ENCODE assay signal across 34 cellular contexts in the genomic region with DNA sequence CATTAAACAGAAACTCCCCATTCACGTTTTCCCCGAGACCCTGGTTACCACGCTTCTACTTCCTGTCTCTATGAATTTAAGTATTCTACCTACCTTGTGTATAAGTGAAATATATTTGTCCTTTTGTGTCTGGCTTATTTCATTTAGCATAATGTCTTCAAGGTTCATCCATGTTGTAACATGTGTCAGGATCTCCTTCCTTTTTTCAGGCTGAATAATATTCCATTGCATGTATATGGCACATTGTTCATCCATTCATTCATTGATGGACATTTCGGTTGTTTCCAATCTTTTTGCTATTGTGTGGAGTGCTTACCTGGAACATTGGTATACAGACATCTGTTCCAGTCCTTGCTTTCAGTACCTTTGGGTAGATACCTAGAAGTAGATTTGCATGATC. TPM values are rescaled to one million over a fixed set of nuclear protein-coding genes. Genes with fewer than 3 reads are reported as not detected.
"Had no signal": no experiment of that assay in that cellular context is flagged by ENCODE, and none has a peak within 500 bp of the region (broad histone marks: within the 10 kb centered on the region; RNA-seq: fewer than 3 reads in every experiment).

No MANE protein-coding gene starts in this region.

- H3K27me3 Mint-ChIP-seq: activated CD4-positive, alpha-beta memory T cell treated with anti-CD3 and anti-CD28 coated beads, Interleukin-2, amount 10 ng/mL, durations not matched to agents 7 days and 5 days; activated CD4-positive, alpha-beta T cell treated with anti-CD3 and anti-CD28 coated beads for 36 hours; activated CD4-positive, alpha-beta T cell treated with anti-CD3 and anti-CD28 coated beads, Interleukin-2, amount 10 ng/mL, durations not matched to agents 7 days and 5 days; activated CD8-positive, alpha-beta memory T cell treated with anti-CD3 and anti-CD28 coated beads, Interleukin-2, amount 10 ng/mL, durations not matched to agents 7 days and 5 days; activated naive CD4-positive, alpha-beta T cell treated with anti-CD3 and anti-CD28 coated beads, Interleukin-2, amount 10 ng/mL, durations not matched to agents 7 days and 5 days; activated naive CD4-positive, alpha-beta T cell treated with anti-CD3 and anti-CD28 coated beads, Interleukin-2, amount 50 U/mL, for 24 hours; activated T-cell treated with anti-CD3 and anti-CD28 coated beads, Interleukin-2, amount 50 U/mL, for 24 hours; central memory CD8-positive, alpha-beta T cell; T-cell had no signal

- H3K4me1 Mint-ChIP-seq: brain, WTC11 had no signal

- H3K9me3 Mint-ChIP-seq: activated CD4-positive, alpha-beta memory T cell treated with anti-CD3 and anti-CD28 coated beads, Interleukin-2, amount 10 ng/mL, durations not matched to agents 7 days and 5 days; activated CD4-positive, alpha-beta T cell treated with anti-CD3 and anti-CD28 coated beads, Interleukin-2, amount 10 ng/mL, durations not matched to agents 7 days and 5 days; activated naive CD4-positive, alpha-beta T cell treated with anti-CD3 and anti-CD28 coated beads, Interleukin-2, amount 10 ng/mL, durations not matched to agents 7 days and 5 days; activated naive CD4-positive, alpha-beta T cell treated with anti-CD3 and anti-CD28 coated beads, Interleukin-2, amount 50 U/mL, for 24 hours; activated T-cell treated with anti-CD3 and anti-CD28 coated beads, Interleukin-2, amount 50 U/mL, for 24 hours; activated T-helper 2 cell treated with anti-CD3 and anti-CD28 coated beads, Interferon-gamma antibody, Interleukin-2, Interleukin-4, amounts not matched to agents 10 μg/mL and 5 μg/mL and 100 μg/mL, durations not matched to agents 14 hours and 24 hours and 36 hours; brain; central memory CD8-positive, alpha-beta T cell; T-cell; T-helper 2 cell treated with Interferon-gamma antibody and Interleukin-4, amounts not matched to agents 5 μg/mL and 100 μg/mL, for 36 hours had no signal

- H3K4me3 Mint-ChIP-seq: activated CD4-positive, alpha-beta memory T cell treated with anti-CD3 and anti-CD28 coated beads, Interleukin-2, amount 10 ng/mL, durations not matched to agents 7 days and 5 days; activated CD4-positive, alpha-beta T cell treated with anti-CD3 and anti-CD28 coated beads for 36 hours; activated CD4-positive, alpha-beta T cell treated with anti-CD3 and anti-CD28 coated beads, Interleukin-2, amount 10 ng/mL, durations not matched to agents 7 days and 5 days; activated CD8-positive, alpha-beta memory T cell treated with anti-CD3 and anti-CD28 coated beads, Interleukin-2, amount 10 ng/mL, durations not matched to agents 7 days and 5 days; activated CD8-positive, alpha-beta T cell treated with anti-CD3 and anti-CD28 coated beads, Interleukin-2, amount 10 ng/mL, durations not matched to agents 7 days and 5 days; activated naive CD4-positive, alpha-beta T cell treated with anti-CD3 and anti-CD28 coated beads, Interleukin-2, amount 10 ng/mL, durations not matched to agents 7 days and 5 days; activated naive CD4-positive, alpha-beta T cell treated with anti-CD3 and anti-CD28 coated beads, Interleukin-2, amount 50 U/mL, for 24 hours; activated T-cell treated with anti-CD3 and anti-CD28 coated beads, Interleukin-2, amount 50 U/mL, for 24 hours; brain; central memory CD8-positive, alpha-beta T cell; T-cell; T-helper 2 cell treated with Interferon-gamma antibody and Interleukin-4, amounts not matched to agents 5 μg/mL and 100 μg/mL, for 36 hours; WTC11 had no signal

- H3K27ac Mint-ChIP-seq: activated CD4-positive, alpha-beta memory T cell treated with anti-CD3 and anti-CD28 coated beads, Interleukin-2, amount 10 ng/mL, durations not matched to agents 7 days and 5 days; activated CD4-positive, alpha-beta T cell treated with anti-CD3 and anti-CD28 coated beads for 36 hours; activated CD4-positive, alpha-beta T cell treated with anti-CD3 and anti-CD28 coated beads, Interleukin-2, amount 10 ng/mL, durations not matched to agents 7 days and 5 days; activated CD8-positive, alpha-beta memory T cell treated with anti-CD3 and anti-CD28 coated beads, Interleukin-2, amount 10 ng/mL, durations not matched to agents 7 days and 5 days; activated CD8-positive, alpha-beta T cell treated with anti-CD3 and anti-CD28 coated beads, Interleukin-2, amount 10 ng/mL, durations not matched to agents 7 days and 5 days; activated naive CD4-positive, alpha-beta T cell treated with anti-CD3 and anti-CD28 coated beads, Interleukin-2, amount 10 ng/mL, durations not matched to agents 7 days and 5 days; activated naive CD4-positive, alpha-beta T cell treated with anti-CD3 and anti-CD28 coated beads, Interleukin-2, amount 50 U/mL, for 24 hours; activated T-cell treated with anti-CD3 and anti-CD28 coated beads, Interleukin-2, amount 50 U/mL, for 24 hours; activated T-helper 2 cell treated with anti-CD3 and anti-CD28 coated beads, Interferon-gamma antibody, Interleukin-2, Interleukin-4, amounts not matched to agents 10 μg/mL and 5 μg/mL and 100 μg/mL, durations not matched to agents 14 hours and 24 hours and 36 hours; brain; T-cell; T-helper 2 cell treated with Interferon-gamma antibody and Interleukin-4, amounts not matched to agents 5 μg/mL and 100 μg/mL, for 36 hours; WTC11 had no signal

- H3K9me3 ChIP-seq: ascending aorta had no signal

- ATAC-seq: activated CD4-positive, alpha-beta T cell treated with anti-CD3 and anti-CD28 coated beads for 36 hours; activated CD4-positive, CD25-positive, alpha-beta regulatory T cell treated with anti-CD3 and anti-CD28 coated beads, Interleukin-2, amount 50 U/mL, for 24 hours; activated CD8-positive, alpha-beta memory T cell treated with anti-CD3 and anti-CD28 coated beads, Interleukin-2, amount 10 ng/mL, durations not matched to agents 7 days and 5 days; activated CD8-positive, alpha-beta T cell treated with anti-CD3 and anti-CD28 coated beads, Interleukin-2, amount 10 ng/mL, durations not matched to agents 7 days and 5 days; T-cell; WTC11 had no signal

- DNase-seq: activated CD4-positive, alpha-beta memory T cell treated with anti-CD3 and anti-CD28 coated beads, Interleukin-2, amount 10 ng/mL, durations not matched to agents 7 days and 5 days; activated CD4-positive, alpha-beta T cell treated with anti-CD3 and anti-CD28 coated beads for 1 hour; activated CD4-positive, alpha-beta T cell treated with anti-CD3 and anti-CD28 coated beads for 36 hours; activated CD4-positive, alpha-beta T cell treated with anti-CD3 and anti-CD28 coated beads for 48 hours; activated CD4-positive, alpha-beta T cell treated with anti-CD3 and anti-CD28 coated beads, Interleukin-2, amount 10 ng/mL, durations not matched to agents 7 days and 5 days; activated CD4-positive, alpha-beta T cell treated with anti-CD3 and anti-CD28 coated beads, Interleukin-2, amount 50 U/mL, for 48 hours; activated CD4-positive, CD25-positive, alpha-beta regulatory T cell; activated CD8-positive, alpha-beta memory T cell treated with anti-CD3 and anti-CD28 coated beads for 24 hours; activated CD8-positive, alpha-beta memory T cell treated with anti-CD3 and anti-CD28 coated beads, Interleukin-2, amount 10 ng/mL, durations not matched to agents 7 days and 5 days; activated CD8-positive, alpha-beta memory T cell treated with anti-CD3 and anti-CD28 coated beads, Interleukin-2, amount 50 U/mL, for 48 hours; activated CD8-positive, alpha-beta T cell treated with anti-CD3 and anti-CD28 coated beads, Interleukin-2, amount 10 ng/mL, durations not matched to agents 7 days and 5 days; activated effector memory CD4-positive, alpha-beta T cell treated with Interleukin-2 at 50 U/mL for 16 hours; activated gamma-delta T cell; activated naive CD4-positive, alpha-beta T cell treated with anti-CD3 and anti-CD28 coated beads, Interleukin-2, amount 10 ng/mL, durations not matched to agents 7 days and 5 days; activated naive CD4-positive, alpha-beta T cell treated with Interleukin-2 at 50 U/mL for 16 hours; activated T-cell treated with anti-CD3 and anti-CD28 coated beads, Interleukin-2, amount 50 U/mL, for 24 hours; activated T-cell treated with anti-CD3 and anti-CD28 coated beads, Interleukin-2, amount 50 U/mL, for 48 hours; amygdala; anterior cingulate cortex; caudate nucleus; cerebellar nuclear complex; T-cell; T-helper 2 cell; T-helper 9 cell; WERI-Rb-1 had no signal

- FAIRE-seq: bronchial epithelial cell had no signal

RNA-seq across cellular contexts. Expression of a gene that starts 18.2 kb away (rescaled TPM):
- total RNA-seq: ascending aorta had no signal
